2 cellular contexts compared by ENCODE assay signal in the genomic region with DNA sequence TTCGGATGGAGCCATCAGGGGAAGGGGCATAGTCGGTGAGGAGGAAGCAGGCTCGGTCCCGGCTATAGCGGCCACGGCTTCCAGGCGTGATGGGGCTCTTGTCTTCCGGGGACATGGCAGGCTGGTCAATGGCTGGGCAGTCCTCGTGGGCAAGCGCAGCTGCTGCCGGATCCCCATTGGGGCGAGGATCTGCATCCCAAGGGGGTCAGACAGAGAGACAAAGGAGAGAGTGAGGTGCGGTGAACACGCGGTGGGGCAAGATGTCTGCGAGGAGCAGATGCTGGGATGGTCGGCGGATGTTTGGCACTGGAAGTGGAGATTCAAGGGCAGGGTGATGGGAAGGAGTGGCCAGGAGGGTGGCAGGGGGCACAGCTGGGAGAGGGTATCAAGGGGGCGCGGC.
TF ChIP-seq lines count a peak whose summit lies in the region.

No MANE protein-coding gene starts in this region.

TF ChIP-seq in WTC11, 78 proteins besides CTCF, POLR2A, EP300 and RAD21:
- TF ChIP-seq ZNF423 (CRISPR knock-in tag; IDR thresholded peaks at IDR 0.05) (no peak), ZNF219 (CRISPR knock-in tag; IDR thresholded peaks at IDR 0.05; ENCODE audit: borderline replicate concordance) (no peak), ZNF396 (CRISPR knock-in tag; IDR thresholded peaks at IDR 0.05; ENCODE audit: borderline replicate concordance) (no peak), ZNF263 (CRISPR knock-in tag; IDR thresholded peaks at IDR 0.05; ENCODE audit: low read depth) (no peak), ZNF671 (CRISPR knock-in tag; IDR thresholded peaks at IDR 0.05) (no peak), CREM (CRISPR knock-in tag; IDR thresholded peaks at IDR 0.05) (no peak), JAZF1 (CRISPR knock-in tag; IDR thresholded peaks at IDR 0.05) (no peak), TCF7 (CRISPR knock-in tag; IDR thresholded peaks at IDR 0.05; ENCODE audit: low read depth) (no peak), ESRRA (CRISPR knock-in tag; IDR thresholded peaks at IDR 0.05; ENCODE audit: borderline replicate concordance) (no peak)
- TF ChIP-seq, protein P1, sequence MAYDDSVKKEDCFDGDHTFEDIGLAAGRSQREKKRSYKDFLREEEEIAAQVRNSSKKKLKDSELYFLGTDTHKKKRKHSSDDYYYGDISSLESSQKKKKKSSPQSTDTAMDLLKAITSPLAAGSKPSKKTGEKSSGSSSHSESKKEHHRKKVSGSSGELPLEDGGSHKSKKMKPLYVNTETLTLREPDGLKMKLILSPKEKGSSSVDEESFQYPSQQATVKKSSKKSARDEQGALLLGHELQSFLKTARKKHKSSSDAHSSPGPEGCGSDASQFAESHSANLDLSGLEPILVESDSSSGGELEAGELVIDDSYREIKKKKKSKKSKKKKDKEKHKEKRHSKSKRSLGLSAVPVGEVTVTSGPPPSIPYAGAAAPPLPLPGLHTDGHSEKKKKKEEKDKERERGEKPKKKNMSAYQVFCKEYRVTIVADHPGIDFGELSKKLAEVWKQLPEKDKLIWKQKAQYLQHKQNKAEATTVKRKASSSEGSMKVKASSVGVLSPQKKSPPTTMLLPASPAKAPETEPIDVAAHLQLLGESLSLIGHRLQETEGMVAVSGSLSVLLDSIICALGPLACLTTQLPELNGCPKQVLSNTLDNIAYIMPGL (CRISPR knock-in tag; IDR thresholded peaks at IDR 0.05): no peak
- TF ChIP-seq, protein P2, sequence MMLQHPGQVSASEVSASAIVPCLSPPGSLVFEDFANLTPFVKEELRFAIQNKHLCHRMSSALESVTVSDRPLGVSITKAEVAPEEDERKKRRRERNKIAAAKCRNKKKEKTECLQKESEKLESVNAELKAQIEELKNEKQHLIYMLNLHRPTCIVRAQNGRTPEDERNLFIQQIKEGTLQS (CRISPR knock-in tag; conservative IDR thresholded peaks at IDR 0.05): no peak
- TF ChIP-seq, protein P3, sequence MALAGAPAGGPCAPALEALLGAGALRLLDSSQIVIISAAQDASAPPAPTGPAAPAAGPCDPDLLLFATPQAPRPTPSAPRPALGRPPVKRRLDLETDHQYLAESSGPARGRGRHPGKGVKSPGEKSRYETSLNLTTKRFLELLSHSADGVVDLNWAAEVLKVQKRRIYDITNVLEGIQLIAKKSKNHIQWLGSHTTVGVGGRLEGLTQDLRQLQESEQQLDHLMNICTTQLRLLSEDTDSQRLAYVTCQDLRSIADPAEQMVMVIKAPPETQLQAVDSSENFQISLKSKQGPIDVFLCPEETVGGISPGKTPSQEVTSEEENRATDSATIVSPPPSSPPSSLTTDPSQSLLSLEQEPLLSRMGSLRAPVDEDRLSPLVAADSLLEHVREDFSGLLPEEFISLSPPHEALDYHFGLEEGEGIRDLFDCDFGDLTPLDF (CRISPR knock-in tag; IDR thresholded peaks at IDR 0.05): no peak
- TF ChIP-seq, protein P4, sequence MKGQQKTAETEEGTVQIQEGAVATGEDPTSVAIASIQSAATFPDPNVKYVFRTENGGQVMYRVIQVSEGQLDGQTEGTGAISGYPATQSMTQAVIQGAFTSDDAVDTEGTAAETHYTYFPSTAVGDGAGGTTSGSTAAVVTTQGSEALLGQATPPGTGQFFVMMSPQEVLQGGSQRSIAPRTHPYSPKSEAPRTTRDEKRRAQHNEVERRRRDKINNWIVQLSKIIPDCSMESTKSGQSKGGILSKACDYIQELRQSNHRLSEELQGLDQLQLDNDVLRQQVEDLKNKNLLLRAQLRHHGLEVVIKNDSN (CRISPR knock-in tag; IDR thresholded peaks at IDR 0.05): no peak
- TF ChIP-seq, protein P5, sequence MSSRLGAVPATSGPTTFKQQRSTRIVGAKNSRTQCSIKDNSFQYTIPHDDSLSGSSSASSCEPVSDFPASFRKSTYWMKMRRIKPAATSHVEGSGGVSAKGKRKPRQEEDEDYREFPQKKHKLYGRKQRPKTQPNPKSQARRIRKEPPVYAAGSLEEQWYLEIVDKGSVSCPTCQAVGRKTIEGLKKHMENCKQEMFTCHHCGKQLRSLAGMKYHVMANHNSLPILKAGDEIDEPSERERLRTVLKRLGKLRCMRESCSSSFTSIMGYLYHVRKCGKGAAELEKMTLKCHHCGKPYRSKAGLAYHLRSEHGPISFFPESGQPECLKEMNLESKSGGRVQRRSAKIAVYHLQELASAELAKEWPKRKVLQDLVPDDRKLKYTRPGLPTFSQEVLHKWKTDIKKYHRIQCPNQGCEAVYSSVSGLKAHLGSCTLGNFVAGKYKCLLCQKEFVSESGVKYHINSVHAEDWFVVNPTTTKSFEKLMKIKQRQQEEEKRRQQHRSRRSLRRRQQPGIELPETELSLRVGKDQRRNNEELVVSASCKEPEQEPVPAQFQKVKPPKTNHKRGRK (CRISPR knock-in tag; IDR thresholded peaks at IDR 0.05; ENCODE audit: borderline replicate concordance): no peak
- TF ChIP-seq, protein P6, sequence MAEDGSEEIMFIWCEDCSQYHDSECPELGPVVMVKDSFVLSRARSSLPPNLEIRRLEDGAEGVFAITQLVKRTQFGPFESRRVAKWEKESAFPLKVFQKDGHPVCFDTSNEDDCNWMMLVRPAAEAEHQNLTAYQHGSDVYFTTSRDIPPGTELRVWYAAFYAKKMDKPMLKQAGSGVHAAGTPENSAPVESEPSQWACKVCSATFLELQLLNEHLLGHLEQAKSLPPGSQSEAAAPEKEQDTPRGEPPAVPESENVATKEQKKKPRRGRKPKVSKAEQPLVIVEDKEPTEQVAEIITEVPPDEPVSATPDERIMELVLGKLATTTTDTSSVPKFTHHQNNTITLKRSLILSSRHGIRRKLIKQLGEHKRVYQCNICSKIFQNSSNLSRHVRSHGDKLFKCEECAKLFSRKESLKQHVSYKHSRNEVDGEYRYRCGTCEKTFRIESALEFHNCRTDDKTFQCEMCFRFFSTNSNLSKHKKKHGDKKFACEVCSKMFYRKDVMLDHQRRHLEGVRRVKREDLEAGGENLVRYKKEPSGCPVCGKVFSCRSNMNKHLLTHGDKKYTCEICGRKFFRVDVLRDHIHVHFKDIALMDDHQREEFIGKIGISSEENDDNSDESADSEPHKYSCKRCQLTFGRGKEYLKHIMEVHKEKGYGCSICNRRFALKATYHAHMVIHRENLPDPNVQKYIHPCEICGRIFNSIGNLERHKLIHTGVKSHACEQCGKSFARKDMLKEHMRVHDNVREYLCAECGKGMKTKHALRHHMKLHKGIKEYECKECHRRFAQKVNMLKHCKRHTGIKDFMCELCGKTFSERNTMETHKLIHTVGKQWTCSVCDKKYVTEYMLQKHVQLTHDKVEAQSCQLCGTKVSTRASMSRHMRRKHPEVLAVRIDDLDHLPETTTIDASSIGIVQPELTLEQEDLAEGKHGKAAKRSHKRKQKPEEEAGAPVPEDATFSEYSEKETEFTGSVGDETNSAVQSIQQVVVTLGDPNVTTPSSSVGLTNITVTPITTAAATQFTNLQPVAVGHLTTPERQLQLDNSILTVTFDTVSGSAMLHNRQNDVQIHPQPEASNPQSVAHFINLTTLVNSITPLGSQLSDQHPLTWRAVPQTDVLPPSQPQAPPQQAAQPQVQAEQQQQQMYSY (CRISPR knock-in tag; IDR thresholded peaks at IDR 0.05): no peak
TF ChIP-seq in WTC11: peak in this region for 0.

TF ChIP-seq in H1, 55 proteins besides CTCF, POLR2A, EP300 and RAD21:
- TF ChIP-seq, protein P7, sequence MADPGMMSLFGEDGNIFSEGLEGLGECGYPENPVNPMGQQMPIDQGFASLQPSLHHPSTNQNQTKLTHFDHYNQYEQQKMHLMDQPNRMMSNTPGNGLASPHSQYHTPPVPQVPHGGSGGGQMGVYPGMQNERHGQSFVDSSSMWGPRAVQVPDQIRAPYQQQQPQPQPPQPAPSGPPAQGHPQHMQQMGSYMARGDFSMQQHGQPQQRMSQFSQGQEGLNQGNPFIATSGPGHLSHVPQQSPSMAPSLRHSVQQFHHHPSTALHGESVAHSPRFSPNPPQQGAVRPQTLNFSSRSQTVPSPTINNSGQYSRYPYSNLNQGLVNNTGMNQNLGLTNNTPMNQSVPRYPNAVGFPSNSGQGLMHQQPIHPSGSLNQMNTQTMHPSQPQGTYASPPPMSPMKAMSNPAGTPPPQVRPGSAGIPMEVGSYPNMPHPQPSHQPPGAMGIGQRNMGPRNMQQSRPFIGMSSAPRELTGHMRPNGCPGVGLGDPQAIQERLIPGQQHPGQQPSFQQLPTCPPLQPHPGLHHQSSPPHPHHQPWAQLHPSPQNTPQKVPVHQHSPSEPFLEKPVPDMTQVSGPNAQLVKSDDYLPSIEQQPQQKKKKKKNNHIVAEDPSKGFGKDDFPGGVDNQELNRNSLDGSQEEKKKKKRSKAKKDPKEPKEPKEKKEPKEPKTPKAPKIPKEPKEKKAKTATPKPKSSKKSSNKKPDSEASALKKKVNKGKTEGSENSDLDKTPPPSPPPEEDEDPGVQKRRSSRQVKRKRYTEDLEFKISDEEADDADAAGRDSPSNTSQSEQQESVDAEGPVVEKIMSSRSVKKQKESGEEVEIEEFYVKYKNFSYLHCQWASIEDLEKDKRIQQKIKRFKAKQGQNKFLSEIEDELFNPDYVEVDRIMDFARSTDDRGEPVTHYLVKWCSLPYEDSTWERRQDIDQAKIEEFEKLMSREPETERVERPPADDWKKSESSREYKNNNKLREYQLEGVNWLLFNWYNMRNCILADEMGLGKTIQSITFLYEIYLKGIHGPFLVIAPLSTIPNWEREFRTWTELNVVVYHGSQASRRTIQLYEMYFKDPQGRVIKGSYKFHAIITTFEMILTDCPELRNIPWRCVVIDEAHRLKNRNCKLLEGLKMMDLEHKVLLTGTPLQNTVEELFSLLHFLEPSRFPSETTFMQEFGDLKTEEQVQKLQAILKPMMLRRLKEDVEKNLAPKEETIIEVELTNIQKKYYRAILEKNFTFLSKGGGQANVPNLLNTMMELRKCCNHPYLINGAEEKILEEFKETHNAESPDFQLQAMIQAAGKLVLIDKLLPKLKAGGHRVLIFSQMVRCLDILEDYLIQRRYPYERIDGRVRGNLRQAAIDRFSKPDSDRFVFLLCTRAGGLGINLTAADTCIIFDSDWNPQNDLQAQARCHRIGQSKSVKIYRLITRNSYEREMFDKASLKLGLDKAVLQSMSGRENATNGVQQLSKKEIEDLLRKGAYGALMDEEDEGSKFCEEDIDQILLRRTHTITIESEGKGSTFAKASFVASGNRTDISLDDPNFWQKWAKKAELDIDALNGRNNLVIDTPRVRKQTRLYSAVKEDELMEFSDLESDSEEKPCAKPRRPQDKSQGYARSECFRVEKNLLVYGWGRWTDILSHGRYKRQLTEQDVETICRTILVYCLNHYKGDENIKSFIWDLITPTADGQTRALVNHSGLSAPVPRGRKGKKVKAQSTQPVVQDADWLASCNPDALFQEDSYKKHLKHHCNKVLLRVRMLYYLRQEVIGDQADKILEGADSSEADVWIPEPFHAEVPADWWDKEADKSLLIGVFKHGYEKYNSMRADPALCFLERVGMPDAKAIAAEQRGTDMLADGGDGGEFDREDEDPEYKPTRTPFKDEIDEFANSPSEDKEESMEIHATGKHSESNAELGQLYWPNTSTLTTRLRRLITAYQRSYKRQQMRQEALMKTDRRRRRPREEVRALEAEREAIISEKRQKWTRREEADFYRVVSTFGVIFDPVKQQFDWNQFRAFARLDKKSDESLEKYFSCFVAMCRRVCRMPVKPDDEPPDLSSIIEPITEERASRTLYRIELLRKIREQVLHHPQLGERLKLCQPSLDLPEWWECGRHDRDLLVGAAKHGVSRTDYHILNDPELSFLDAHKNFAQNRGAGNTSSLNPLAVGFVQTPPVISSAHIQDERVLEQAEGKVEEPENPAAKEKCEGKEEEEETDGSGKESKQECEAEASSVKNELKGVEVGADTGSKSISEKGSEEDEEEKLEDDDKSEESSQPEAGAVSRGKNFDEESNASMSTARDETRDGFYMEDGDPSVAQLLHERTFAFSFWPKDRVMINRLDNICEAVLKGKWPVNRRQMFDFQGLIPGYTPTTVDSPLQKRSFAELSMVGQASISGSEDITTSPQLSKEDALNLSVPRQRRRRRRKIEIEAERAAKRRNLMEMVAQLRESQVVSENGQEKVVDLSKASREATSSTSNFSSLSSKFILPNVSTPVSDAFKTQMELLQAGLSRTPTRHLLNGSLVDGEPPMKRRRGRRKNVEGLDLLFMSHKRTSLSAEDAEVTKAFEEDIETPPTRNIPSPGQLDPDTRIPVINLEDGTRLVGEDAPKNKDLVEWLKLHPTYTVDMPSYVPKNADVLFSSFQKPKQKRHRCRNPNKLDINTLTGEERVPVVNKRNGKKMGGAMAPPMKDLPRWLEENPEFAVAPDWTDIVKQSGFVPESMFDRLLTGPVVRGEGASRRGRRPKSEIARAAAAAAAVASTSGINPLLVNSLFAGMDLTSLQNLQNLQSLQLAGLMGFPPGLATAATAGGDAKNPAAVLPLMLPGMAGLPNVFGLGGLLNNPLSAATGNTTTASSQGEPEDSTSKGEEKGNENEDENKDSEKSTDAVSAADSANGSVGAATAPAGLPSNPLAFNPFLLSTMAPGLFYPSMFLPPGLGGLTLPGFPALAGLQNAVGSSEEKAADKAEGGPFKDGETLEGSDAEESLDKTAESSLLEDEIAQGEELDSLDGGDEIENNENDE (IDR thresholded peaks at IDR 0.05; ENCODE audit: insufficient replicate concordance, low read length): no peak
- no peak for TF ChIP-seq JUN (IDR thresholded peaks at IDR 0.05; ENCODE audit: low read depth, low read length)
- no peak for TF ChIP-seq POU5F1 (IDR thresholded peaks at IDR 0.05; ENCODE audit: low read depth, low read length)
